11 cellular contexts compared by ENCODE assay signal in genomic region chr12:68958337-68958736, GRCh38. TPM values are rescaled to one million over a fixed set of nuclear protein-coding genes. Genes with fewer than 3 reads are reported as not detected.
DNase-seq lines count a peak whose midpoint lies in the region; ATAC-seq and TF ChIP-seq lines count a peak whose summit lies in the region.
"Had no signal": no experiment of that assay in that cellular context is flagged by ENCODE, and none has a peak within 500 bp of the region (broad histone marks: within the 10 kb centered on the region; RNA-seq: fewer than 3 reads in every experiment).

No MANE protein-coding gene starts in this region.

- no peak overlapping the region for H2AFZ ChIP-seq in DND-41 (ENCODE audit: low read depth, low read length)

- no peak overlapping the region for H3K4me2 ChIP-seq in DND-41 (ENCODE audit: insufficient read depth, low read length)

- TF ChIP-seq CTCF in DND-41 (IDR thresholded peaks at IDR 0.05; ENCODE audit: borderline replicate concordance, extremely low read depth, low read length, poor library complexity, severe bottlenecking), result no peak

- H3K9me3 ChIP-seq in DND-41 (ENCODE audit: insufficient read depth, low read length, severe bottlenecking), result peaks cover 8% of the 10 kb centered on the region
- H3K9me3 ChIP-seq: adrenal gland had no signal

- peak overlapping the region; percentile 89 for H3K27ac Mint-ChIP-seq in activated T-helper 2 cell treated with anti-CD3 and anti-CD28 coated beads, Interferon-gamma antibody, Interleukin-2, Interleukin-4, amounts not matched to agents 10 μg/mL and 5 μg/mL and 100 μg/mL, durations not matched to agents 14 hours and 24 hours and 36 hours

- no peaks in the 10 kb centered on the region for H3K36me3 ChIP-seq in DND-41 (ENCODE audit: insufficient read depth, low read length)
- H3K36me3 ChIP-seq: adrenal gland had no signal

- H3K27ac ChIP-seq in DND-41 (ENCODE audit: low read length), result no peak overlapping the region
- H3K27ac ChIP-seq: adrenal gland had no signal

- H3K27me3 ChIP-seq in DND-41 (ENCODE audit: insufficient read depth, low read length, poor library complexity), result no peaks in the 10 kb centered on the region
- H3K27me3 ChIP-seq: adrenal gland had no signal

- no peak overlapping the region for H3K4me3 ChIP-seq in DND-41 (ENCODE audit: low read depth in 1 of 2, low read length in 2 of 2)
- H3K4me3 ChIP-seq: adrenal gland had no signal

- 0 out of 3 replicates have a peak, but pooled peaks have one; percentile 40 for ATAC-seq in DND-41 (ENCODE audit: insufficient read depth, low read depth)
- ATAC-seq in GM19328 (IDR thresholded peaks at IDR 0.05; ENCODE audit: unreplicated experiment), result peak; percentile 84
- ATAC-seq in HG03095 (IDR thresholded peaks at IDR 0.05; ENCODE audit: unreplicated experiment), result peak; percentile 96
- ATAC-seq in GM18867 (IDR thresholded peaks at IDR 0.05; ENCODE audit: unreplicated experiment), result no peak

- H3K4me1 ChIP-seq in DND-41 (ENCODE audit: insufficient read depth, low read length), result 0 out of 2 replicates have a peak, but pooled peaks cover 4% of the 10 kb centered on the region
- H3K4me1 ChIP-seq: adrenal gland had no signal

- peaks cover 21% of the 10 kb centered on the region for H3K36me3 Mint-ChIP-seq in activated T-helper 2 cell treated with anti-CD3 and anti-CD28 coated beads, Interferon-gamma antibody, Interleukin-2, Interleukin-4, amounts not matched to agents 10 μg/mL and 5 μg/mL and 100 μg/mL, durations not matched to agents 14 hours and 24 hours and 36 hours (ENCODE audit: low read depth)

- DNase-seq in DND-41 (no peak), glomerular visceral epithelial cell (ENCODE audit: extremely low spot score) (no peak), medulla oblongata (ENCODE audit: extremely low spot score) (no peak), NCI-H1694 treated with DMSO at 0.1 percent for 48 hours (lab: John Stamatoyannopoulos, UW) (no peak)
- peak; percentile 38 for DNase-seq in activated T-helper 2 cell treated with anti-CD3 and anti-CD28 coated beads, Interferon-gamma antibody, Interleukin-2, Interleukin-4, amounts not matched to agents 10 μg/mL and 5 μg/mL and 100 μg/mL, durations not matched to agents 14 hours and 24 hours and 36 hours (ENCODE audit: low spot score)
- DNase-seq: adrenal gland, glutamatergic neuron had no signal

- no peaks in the 10 kb centered on the region for H4K20me1 ChIP-seq in DND-41 (ENCODE audit: insufficient read depth, low read length)

- H3K27me3 Mint-ChIP-seq in activated T-helper 2 cell treated with anti-CD3 and anti-CD28 coated beads, Interferon-gamma antibody, Interleukin-2, Interleukin-4, amounts not matched to agents 10 μg/mL and 5 μg/mL and 100 μg/mL, durations not matched to agents 14 hours and 24 hours and 36 hours (ENCODE audit: low read depth), result no peaks in the 10 kb centered on the region
- H3K27me3 Mint-ChIP-seq: IgD-negative memory B cell had no signal

- no peak overlapping the region for H3K9ac ChIP-seq in DND-41 (ENCODE audit: low read depth, low read length)

- H3K79me2 ChIP-seq in DND-41 (ENCODE audit: insufficient read depth, low read length), result no peaks in the 10 kb centered on the region

- H3K4me1 Mint-ChIP-seq in activated T-helper 2 cell treated with anti-CD3 and anti-CD28 coated beads, Interferon-gamma antibody, Interleukin-2, Interleukin-4, amounts not matched to agents 10 μg/mL and 5 μg/mL and 100 μg/mL, durations not matched to agents 14 hours and 24 hours and 36 hours (ENCODE audit: low read depth), result peaks cover 45% of the 10 kb centered on the region

- H3K9me3 Mint-ChIP-seq in activated T-helper 2 cell treated with anti-CD3 and anti-CD28 coated beads, Interferon-gamma antibody, Interleukin-2, Interleukin-4, amounts not matched to agents 10 μg/mL and 5 μg/mL and 100 μg/mL, durations not matched to agents 14 hours and 24 hours and 36 hours, result peaks cover 31% of the 10 kb centered on the region

- intact Hi-C loops in activated T-helper 2 cell treated with anti-CD3 and anti-CD28 coated beads, Interferon-gamma antibody, Interleukin-2, Interleukin-4, amounts not matched to agents 10 μg/mL and 5 μg/mL and 100 μg/mL, durations not matched to agents 14 hours and 24 hours and 36 hours (cut with micrococcal nuclease), result loop anchor here (1.0 to 2.0 kb wide), 4 partner anchors 26 to 100 kb away; partner anchors contain the start of gene CPM

- peak overlapping the region; percentile 3 for H3K4me3 Mint-ChIP-seq in activated T-helper 2 cell treated with anti-CD3 and anti-CD28 coated beads, Interferon-gamma antibody, Interleukin-2, Interleukin-4, amounts not matched to agents 10 μg/mL and 5 μg/mL and 100 μg/mL, durations not matched to agents 14 hours and 24 hours and 36 hours (ENCODE audit: low read depth)

RNA-seq across cellular contexts. Expression of gene CPM, which starts 25.4 kb away (rescaled TPM):
- total RNA-seq in activated T-helper 2 cell treated with anti-CD3 and anti-CD28 coated beads, Interferon-gamma antibody, Interleukin-2, Interleukin-4, amounts not matched to agents 10 μg/mL and 5 μg/mL and 100 μg/mL, durations not matched to agents 14 hours and 24 hours and 36 hours, result 48.1 and 49.7 TPM in 2 replicates
